ENCODE assay signal across 12 cellular contexts in genomic region chr5:68446487-68446894, GRCh38.
DNase-seq lines count a peak whose midpoint lies in the region; ATAC-seq and TF ChIP-seq lines count a peak whose summit lies in the region.
"Had no signal": no experiment of that assay in that cellular context is flagged by ENCODE, and none has a peak within 500 bp of the region (broad histone marks: within the 10 kb centered on the region; RNA-seq: fewer than 3 reads in every experiment).

No MANE protein-coding gene starts in this region.

- peaks cover 2 to 4% of the 10 kb centered on the region in 2 donors for H3K4me1 ChIP-seq in left lung

- no peak overlapping the region for H3K4me3 ChIP-seq in Jurkat, Clone E6-1 (ENCODE audit: low read length)
- no peak overlapping the region for H3K4me3 ChIP-seq in left lung

- ATAC-seq in GM18520 (IDR thresholded peaks at IDR 0.05; ENCODE audit: unreplicated experiment) (peak; percentile 84), GM21381 (IDR thresholded peaks at IDR 0.05; ENCODE audit: unreplicated experiment) (peak; percentile 86), HG03039 (IDR thresholded peaks at IDR 0.05; ENCODE audit: unreplicated experiment) (peak; percentile 83), left lung (no peak)
- ATAC-seq: T-helper 17 cell had no signal

- no peaks in the 10 kb centered on the region for H3K36me3 ChIP-seq in left lung

- peak; percentile 47 for DNase-seq in Jurkat, Clone E6-1 (ENCODE audit: low read depth, low spot score)
- no peak for DNase-seq in LoVo (ENCODE audit: low spot score)
- DNase-seq in SK-N-DZ (ENCODE audit: low spot score): no peak
- DNase-seq in cortex of kidney (lab: John Stamatoyannopoulos, UW): no peak
- no peak for DNase-seq in left lung
- DNase-seq: activated gamma-delta T cell treated with Interleukin-2 at 50 U/mL for 16 hours, EL, naive B cell, T-helper 17 cell had no signal

- no peak overlapping the region for H3K27ac ChIP-seq in left lung

- TF ChIP-seq CTCF in left lung (IDR thresholded peaks at IDR 0.05): no peak

- H3K9me3 ChIP-seq in left lung: no peaks in the 10 kb centered on the region

- no peaks in the 10 kb centered on the region for H3K27me3 ChIP-seq in left lung

- intact Hi-C loops in left lung (cut with DNase I): no loop called here
